1 cellular context compared by ENCODE assay signal in the genomic region with DNA sequence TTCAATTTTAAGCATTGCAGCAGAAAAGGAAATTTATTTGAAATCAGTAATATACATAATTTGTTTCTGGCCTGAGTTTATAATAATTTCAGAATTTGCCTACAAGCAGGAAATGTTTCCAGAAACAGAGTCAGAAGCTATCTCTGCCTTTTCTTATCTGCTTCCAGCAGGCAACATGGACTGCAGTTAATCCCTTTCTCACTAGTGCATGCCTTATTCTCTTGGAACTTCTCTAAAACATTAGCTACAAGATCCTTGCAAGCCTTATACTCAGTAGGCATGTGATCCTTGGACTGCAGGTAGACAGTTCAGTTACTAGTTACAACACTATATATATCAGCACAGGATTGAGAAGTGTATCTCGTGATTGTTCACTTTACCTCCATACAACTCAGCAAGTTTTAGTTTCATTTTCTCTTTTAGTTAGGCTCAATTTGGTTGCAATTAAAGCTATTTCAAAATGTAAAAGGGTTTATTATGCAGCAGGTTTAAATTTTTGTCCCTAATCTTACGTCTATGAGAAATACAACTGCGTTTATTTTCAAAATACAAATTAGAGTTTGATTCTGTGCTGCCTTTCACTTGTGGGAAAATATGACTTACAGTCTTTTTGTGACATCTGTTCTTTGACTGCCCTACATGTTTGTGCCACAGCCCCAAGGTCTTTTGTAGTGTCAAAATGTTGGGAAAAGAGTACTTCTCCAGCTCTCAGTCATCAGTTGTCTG.
TF ChIP-seq lines count a peak whose summit lies in the region.

No MANE protein-coding gene starts in this region.

TF ChIP-seq in HepG2, 621 proteins besides CTCF, POLR2A, EP300 and RAD21 (continued from another document):
- no peak for TF ChIP-seq SRSF4 (IDR thresholded peaks at IDR 0.05; ENCODE audit: low read depth, low read length, poor library complexity, severe bottlenecking)
- no peak for TF ChIP-seq PITX1 (CRISPR knock-in tag; IDR thresholded peaks at IDR 0.05)
- no peak for TF ChIP-seq ZNF337 (CRISPR knock-in tag; IDR thresholded peaks at IDR 0.05; ENCODE audit: borderline replicate concordance, low read depth)
